Comparison of ENCODE assay signal across 26 cellular contexts in genomic region chr7:73391396-73391795, GRCh38.
"Had no signal": no experiment of that assay in that cellular context is flagged by ENCODE, and none has a peak within 500 bp of the region (broad histone marks: within the 10 kb centered on the region; RNA-seq: fewer than 3 reads in every experiment).

No MANE protein-coding gene starts in this region.

- H3K4me3 Mint-ChIP-seq: dendritic cell treated with granulocyte-macrophage colony-stimulating factor and Interleukin-4, amounts not matched to agents 40 ng/mL and 50 ng/mL, for 4 days; effector memory CD8-positive, alpha-beta T cell; endodermal cell had no signal

- H3K4me2 ChIP-seq: hepatocyte had no signal

- H3K4me1 Mint-ChIP-seq: endodermal cell had no signal

- H3K27ac ChIP-seq: colonic mucosa, coronary artery, dorsolateral prefrontal cortex, epithelial cell of prostate, esophagus muscularis mucosa, esophagus squamous epithelium, foreskin keratinocyte, gastrocnemius medialis, gastroesophageal sphincter, heart left ventricle, heart right ventricle, hepatocyte had no signal

- H3K4me1 ChIP-seq: colonic mucosa, esophagus muscularis mucosa, esophagus squamous epithelium, foreskin keratinocyte, gastroesophageal sphincter, heart left ventricle, heart right ventricle had no signal

- H3K4me3 ChIP-seq: colonic mucosa, coronary artery, dorsolateral prefrontal cortex, esophagus muscularis mucosa, esophagus squamous epithelium, gastrocnemius medialis, gastroesophageal sphincter, heart left ventricle, heart right ventricle, hepatocyte had no signal

- DNase-seq: colonic mucosa; cortex of kidney; dermis blood vessel endothelial cell; dorsolateral prefrontal cortex; effector CD4-positive, alpha-beta T cell; effector CD8-positive, alpha-beta T cell; effector memory CD4-positive, alpha-beta T cell; effector memory CD8-positive, alpha-beta T cell; endodermal cell; erythroblast; esophagus squamous epithelium; foreskin fibroblast; foreskin keratinocyte; foreskin melanocyte; gastrocnemius medialis; glutamatergic neuron; head of caudate nucleus; heart left ventricle; heart right ventricle had no signal

- H3K36me3 ChIP-seq: colonic mucosa, esophagus muscularis mucosa, esophagus squamous epithelium, gastrocnemius medialis, gastroesophageal sphincter, heart left ventricle, heart right ventricle had no signal

- H3K79me2 ChIP-seq: hepatocyte had no signal

- H3K27ac Mint-ChIP-seq: dendritic cell treated with granulocyte-macrophage colony-stimulating factor and Interleukin-4, amounts not matched to agents 40 ng/mL and 50 ng/mL, for 4 days; effector memory CD8-positive, alpha-beta T cell; endodermal cell had no signal

- ATAC-seq: effector memory CD8-positive, alpha-beta T cell; esophagus mucosa; foreskin keratinocyte; gastrocnemius medialis; gastroesophageal sphincter; heart left ventricle; heart right ventricle had no signal

- H3K27me3 ChIP-seq: colonic mucosa, dorsolateral prefrontal cortex, gastrocnemius medialis, gastroesophageal sphincter, heart left ventricle, heart right ventricle, hepatocyte had no signal
